Comparison of ENCODE assay signal across 26 cellular contexts in genomic region chr6:161481786-161482516, GRCh38.
A peak's percentile ranks its signal among the peaks of the same experiment; 100 is the strongest.
DNase-seq lines count a peak whose midpoint lies in the region; ATAC-seq, FAIRE-seq and TF ChIP-seq lines count a peak whose summit lies in the region.
"Had no signal": no experiment of that assay in that cellular context is flagged by ENCODE, and none has a peak within 500 bp of the region (broad histone marks: within the 10 kb centered on the region; RNA-seq: fewer than 3 reads in every experiment).

No MANE protein-coding gene starts in this region.

- no peak overlapping the region for H2BK120ac ChIP-seq in neuronal stem cell (ENCODE audit: low read depth, low read length)

- FAIRE-seq in D721Med (lab: Jason Lieb, UNC): no peak
- FAIRE-seq: GM18507, HTR-8/SVneo had no signal

- H2AK5ac ChIP-seq in neuronal stem cell (ENCODE audit: low read depth, low read length): no peak overlapping the region

- no peaks in the 10 kb centered on the region for H3K9me3 ChIP-seq in left ventricle myocardium inferior (replicated peaks)
- H3K9me3 ChIP-seq in heart left ventricle: no peaks in the 10 kb centered on the region
- no peaks in the 10 kb centered on the region for H3K9me3 ChIP-seq in neuronal stem cell (replicated peaks in 1 of 2; ENCODE audit: control insufficient read depth in 2 of 2, insufficient read depth in 1 of 2, low read depth in 1 of 2, low read length in 2 of 2)
- H3K9me3 ChIP-seq: BE2C had no signal

- DNase-seq in left ventricle myocardium inferior (no peak), heart left ventricle (no peak), fibroblast of mammary gland (ENCODE audit: low read depth) (peak; percentile 74), neuronal stem cell (ENCODE audit: low spot score) (no peak), D721Med (ENCODE audit: insufficient read length, low spot score) (no peak), GM03348 (ENCODE audit: low spot score) (no peak)
- DNase-seq: 8988T; activated CD4-positive, alpha-beta T cell treated with anti-CD3 and anti-CD28 coated beads for 48 hours; BE2C; Calu3; HCEC 1CT; hippocampal formation; islet precursor cell; mesendoderm; naive thymus-derived CD4-positive, alpha-beta T cell; NCI-H1092; NCI-H1930; NCI-H226; NCI-H774; SHP77; stimulated activated CD4-positive, alpha-beta T cell treated with anti-CD3 and anti-CD28 coated beads, Interleukin-12 subunit alpha, Interleukin-12 subunit beta, amount 100 ng/mL, for 4 hours; T-cell had no signal

- ATAC-seq in heart left ventricle: no peak
- ATAC-seq in GM18858 (IDR thresholded peaks at IDR 0.05; ENCODE audit: unreplicated experiment): no peak
- ATAC-seq in GM18909 (IDR thresholded peaks at IDR 0.05; ENCODE audit: poor library complexity, unreplicated experiment): no peak
- ATAC-seq: naive thymus-derived CD4-positive, alpha-beta T cell; T-cell had no signal

- H3K9ac ChIP-seq in neuronal stem cell (ENCODE audit: low read depth, low read length, poor library complexity): no peak overlapping the region

- no peak overlapping the region for H2BK15ac ChIP-seq in neuronal stem cell (ENCODE audit: low read length)

- H3K27ac ChIP-seq in left ventricle myocardium inferior (replicated peaks): peak overlapping the region; percentile 22
- H3K27ac ChIP-seq in heart left ventricle: peak overlapping the region in 1 of 12 donors; percentile 19
- peak overlapping the region; percentile 24 for H3K27ac ChIP-seq in neuronal stem cell (replicated peaks; ENCODE audit: low read length)

- H2BK12ac ChIP-seq in neuronal stem cell (ENCODE audit: low read length): no peak overlapping the region

- intact Hi-C loops in left ventricle myocardium inferior (cut with micrococcal nuclease): no loop called here
- intact Hi-C loops in heart left ventricle (cut with DNase I): loop anchor here in 2 of 10 donors (5.0 kb wide), 2 partner anchors 35 to 40 kb away; no protein-coding TSS in a partner anchor

- H3K18ac ChIP-seq in neuronal stem cell (ENCODE audit: low read length): no peak overlapping the region

- H3K4me3 ChIP-seq in left ventricle myocardium inferior (no peak overlapping the region), heart left ventricle (no peak overlapping the region), fibroblast of mammary gland (ENCODE audit: control insufficient read depth, low read depth, low read length) (no peak overlapping the region), neuronal stem cell (ENCODE audit: low read length in 2 of 2) (no peak overlapping the region)

- no peak overlapping the region for H4K8ac ChIP-seq in neuronal stem cell (ENCODE audit: low read depth, low read length)

- H2AFZ ChIP-seq in neuronal stem cell (ENCODE audit: low read length): no peak overlapping the region

- H3K79me1 ChIP-seq in neuronal stem cell (ENCODE audit: low read depth, low read length): no peaks in the 10 kb centered on the region

- peaks cover 32% of the 10 kb centered on the region for H3K4me1 ChIP-seq in left ventricle myocardium inferior
- peaks cover 0 to 25% (median 4%) of the 10 kb centered on the region in 12 donors for H3K4me1 ChIP-seq in heart left ventricle
- H3K4me1 ChIP-seq in neuronal stem cell (ENCODE audit: control insufficient read depth in 2 of 2, insufficient read depth in 1 of 2, low read depth in 1 of 2, low read length in 2 of 2): peaks cover 3 to 10% of the 10 kb centered on the region in 2 donors

- TF ChIP-seq CTCF in left ventricle myocardium inferior (IDR thresholded peaks at IDR 0.05; ENCODE audit: borderline replicate concordance): no peak
- TF ChIP-seq CTCF in heart left ventricle (IDR thresholded peaks at IDR 0.05): no peak
- TF ChIP-seq CTCF in fibroblast of mammary gland (conservative IDR thresholded peaks at IDR 0.05; ENCODE audit: control insufficient read depth, insufficient read depth, low read depth, low read length): no peak
- no peak for TF ChIP-seq CTCF in D721Med (IDR thresholded peaks at IDR 0.05; ENCODE audit: insufficient read depth, missing control alignments)

- H3K14ac ChIP-seq in neuronal stem cell (ENCODE audit: low read length): no peak overlapping the region

- H3K4me2 ChIP-seq in neuronal stem cell (ENCODE audit: insufficient read depth, low read length, poor library complexity, severe bottlenecking): no peak overlapping the region

- H3K27me3 ChIP-seq in left ventricle myocardium inferior (ENCODE audit: low read depth) (no peaks in the 10 kb centered on the region), heart left ventricle (no peaks in the 10 kb centered on the region), neuronal stem cell (ENCODE audit: control insufficient read depth in 3 of 3, insufficient read depth in 3 of 3, low read depth in 1 of 3, low read length in 3 of 3) (peaks cover 0 to 5% (median 0%) of the 10 kb centered on the region in 3 experiments)
- H3K27me3 ChIP-seq: BE2C had no signal

- H3K23ac ChIP-seq in neuronal stem cell (ENCODE audit: low read depth, low read length, poor library complexity): no peak overlapping the region

- 65 to 71% (median 67%) methylated on average over 3 of the region's 3 CpGs for WGBS in heart left ventricle, 4 donors
- no CpG with 5 or more reads among the region's 3 CpGs for WGBS in neuronal stem cell (ENCODE audit: extremely low coverage in 2 of 2, insufficient read length in 2 of 2, insufficient replicate concordance in 1 of 2), 2 donors

- TF ChIP-seq POLR2A in heart left ventricle (IDR thresholded peaks at IDR 0.05): no peak

- no peak overlapping the region for H4K91ac ChIP-seq in neuronal stem cell (ENCODE audit: low read depth, low read length, poor library complexity)

- no peak overlapping the region for H2BK5ac ChIP-seq in neuronal stem cell (ENCODE audit: low read length)

- H3K4ac ChIP-seq in neuronal stem cell (ENCODE audit: low read length): no peak overlapping the region

- H3K36me3 ChIP-seq in left ventricle myocardium inferior: no peaks in the 10 kb centered on the region
- H3K36me3 ChIP-seq in heart left ventricle: no peaks in the 10 kb centered on the region
- H3K36me3 ChIP-seq in neuronal stem cell (replicated peaks in 1 of 2; ENCODE audit: control insufficient read depth in 2 of 2, insufficient read depth in 2 of 2, low read length in 2 of 2): no peaks in the 10 kb centered on the region
- H3K36me3 ChIP-seq: BE2C had no signal
